24 cellular contexts compared by ENCODE assay signal in the genomic region with DNA sequence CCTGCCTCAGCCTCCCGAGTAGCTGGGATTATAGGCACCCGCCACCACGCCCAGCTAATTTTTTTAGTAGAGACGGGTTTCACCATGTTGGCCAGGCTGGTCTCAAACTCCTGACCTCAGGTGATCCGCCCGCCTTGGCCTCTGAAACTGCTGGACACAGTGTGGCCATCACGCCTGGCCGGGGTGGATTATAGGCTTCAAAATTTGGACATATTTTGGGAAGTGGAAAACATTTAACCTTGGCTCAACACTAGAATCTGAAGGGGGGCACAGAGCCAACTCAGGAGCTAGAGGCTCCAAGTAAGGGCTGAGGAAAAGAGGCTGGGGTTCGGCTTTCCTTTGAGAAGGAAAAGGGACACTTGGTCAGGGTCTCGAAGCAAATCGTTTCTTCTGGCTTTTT. TPM values are rescaled to one million over a fixed set of nuclear protein-coding genes. Genes with fewer than 3 reads are reported as not detected.
DNase-seq lines count a peak whose midpoint lies in the region; ATAC-seq, FAIRE-seq and TF ChIP-seq lines count a peak whose summit lies in the region.
"Had no signal": no experiment of that assay in that cellular context is flagged by ENCODE, and none has a peak within 500 bp of the region (broad histone marks: within the 10 kb centered on the region; RNA-seq: fewer than 3 reads in every experiment).

No MANE protein-coding gene starts in this region.

- no peaks in the 10 kb centered on the region for H3K27me3 Mint-ChIP-seq in activated CD4-positive, alpha-beta T cell treated with anti-CD3 and anti-CD28 coated beads, Interleukin-2, amount 10 ng/mL, durations not matched to agents 24 days and 14 days
- no peaks in the 10 kb centered on the region for H3K27me3 Mint-ChIP-seq in Caco-2 (ENCODE audit: insufficient read depth, unreplicated experiment)
- H3K27me3 Mint-ChIP-seq: activated naive CD8-positive, alpha-beta T cell treated with anti-CD3 and anti-CD28 coated beads, Interleukin-2, amount 10 ng/mL, durations not matched to agents 7 days and 5 days had no signal

- H3K4me1 ChIP-seq in Caco-2: peaks cover 18% of the 10 kb centered on the region
- peaks cover 0 to 27% of the 10 kb centered on the region in 2 donors for H3K4me1 ChIP-seq in ascending aorta

- H3K4me3 ChIP-seq in Caco-2 (ENCODE audit: low read depth, low read length): no peak overlapping the region
- H3K4me3 ChIP-seq in dorsolateral prefrontal cortex: no peak overlapping the region
- H3K4me3 ChIP-seq in ascending aorta: no peak overlapping the region
- H3K4me3 ChIP-seq: body of pancreas, mucosa of descending colon, transverse colon had no signal

- H3K27ac ChIP-seq in dorsolateral prefrontal cortex (peak overlapping the region in 57 of 59 donors; percentile 76 to 99 (median 96)), ascending aorta (peak overlapping the region in 1 of 2 donors; percentile 43)

- H3K27ac Mint-ChIP-seq in activated CD4-positive, alpha-beta T cell treated with anti-CD3 and anti-CD28 coated beads, Interleukin-2, amount 10 ng/mL, durations not matched to agents 24 days and 14 days: no peak overlapping the region
- H3K27ac Mint-ChIP-seq in Caco-2 (ENCODE audit: unreplicated experiment): peak overlapping the region; percentile 89
- H3K27ac Mint-ChIP-seq: activated naive CD8-positive, alpha-beta T cell treated with anti-CD3 and anti-CD28 coated beads, Interleukin-2, amount 10 ng/mL, durations not matched to agents 7 days and 5 days had no signal

- peak overlapping the region; percentile 26 for H3K4me3 Mint-ChIP-seq in activated CD4-positive, alpha-beta T cell treated with anti-CD3 and anti-CD28 coated beads, Interleukin-2, amount 10 ng/mL, durations not matched to agents 24 days and 14 days
- peak overlapping the region; percentile 58 for H3K4me3 Mint-ChIP-seq in Caco-2 (ENCODE audit: unreplicated experiment)
- H3K4me3 Mint-ChIP-seq: activated naive CD8-positive, alpha-beta T cell treated with anti-CD3 and anti-CD28 coated beads, Interleukin-2, amount 10 ng/mL, durations not matched to agents 7 days and 5 days had no signal

- peaks cover 43% of the 10 kb centered on the region for H3K36me3 Mint-ChIP-seq in activated CD4-positive, alpha-beta T cell treated with anti-CD3 and anti-CD28 coated beads, Interleukin-2, amount 10 ng/mL, durations not matched to agents 24 days and 14 days (ENCODE audit: low read depth)
- H3K36me3 Mint-ChIP-seq in Caco-2 (ENCODE audit: insufficient read depth, unreplicated experiment): peaks cover 81% of the 10 kb centered on the region

- no peak for FAIRE-seq in RCC 7860 (lab: Jason Lieb, UNC)
- FAIRE-seq: H54, HepG2 had no signal

- H3K9me3 ChIP-seq in Caco-2 (no peaks in the 10 kb centered on the region), ascending aorta (no peaks in the 10 kb centered on the region)
- H3K9me3 ChIP-seq: body of pancreas, mucosa of descending colon, transverse colon had no signal

- H3K36me3 ChIP-seq in Caco-2 (ENCODE audit: control insufficient read depth, insufficient read depth, low read length) (peaks cover 2% of the 10 kb centered on the region; the same call in 1 of the 2 replicates), ascending aorta (peaks cover 26 to 33% of the 10 kb centered on the region in 2 donors)

- TF ChIP-seq CTCF in Caco-2 (IDR thresholded peaks at IDR 0.05; ENCODE audit: insufficient read depth in 1 of 2, low read depth in 1 of 2, low read length in 1 of 2, severe bottlenecking in 1 of 2, unreplicated experiment in 1 of 2) (no peak), dorsolateral prefrontal cortex (IDR thresholded peaks at IDR 0.05 in 54 of 56, conservative IDR thresholded peaks at IDR 0.05 in 2 of 56; ENCODE audit: low read depth in 1 of 56, partially characterized antibody in 56 of 56) (no peak), ascending aorta (IDR thresholded peaks at IDR 0.05) (no peak)

- no TSS peak for BruUV-seq in Caco-2 (replicated peaks; lab: Mats Ljungman, UMichigan)

- no peak for ATAC-seq in sciatic nerve
- ATAC-seq: body of pancreas; HepG2; mucosa of descending colon; stimulated activated naive CD8-positive, alpha-beta T cell treated with anti-CD3 and anti-CD28 coated beads, Interleukin-15, Interleukin-2, amounts not matched to agents 100 U/mL and 50 U/mL, for 24 hours had no signal

- H3K9me3 Mint-ChIP-seq in activated CD4-positive, alpha-beta T cell treated with anti-CD3 and anti-CD28 coated beads, Interleukin-2, amount 10 ng/mL, durations not matched to agents 24 days and 14 days: no peaks in the 10 kb centered on the region
- no peaks in the 10 kb centered on the region for H3K9me3 Mint-ChIP-seq in Caco-2 (ENCODE audit: unreplicated experiment)
- H3K9me3 Mint-ChIP-seq: activated naive CD8-positive, alpha-beta T cell treated with anti-CD3 and anti-CD28 coated beads, Interleukin-2, amount 10 ng/mL, durations not matched to agents 7 days and 5 days had no signal

- DNase-seq in activated CD4-positive, alpha-beta T cell treated with anti-CD3 and anti-CD28 coated beads, Interleukin-2, amount 10 ng/mL, durations not matched to agents 24 days and 14 days: no peak
- no peak for DNase-seq in activated CD4-positive, alpha-beta T cell treated with anti-CD3 and anti-CD28 coated beads, Interleukin-2, amount 50 U/mL, for 4 hours
- no peak for DNase-seq in Caco-2
- DNase-seq in dorsolateral prefrontal cortex: peak in 1 of 10 donors; percentile 30
- peak; percentile 50 for DNase-seq in sciatic nerve (ENCODE audit: low spot score)
- no peak for DNase-seq in NCI-H82 treated with DMSO at 0.1 percent for 48 hours (lab: John Stamatoyannopoulos, UW; ENCODE audit: unreplicated experiment)
- no peak for DNase-seq in ascending aorta (ENCODE audit: low spot score in 2 of 2)
- no peak for DNase-seq in RCC 7860 (ENCODE audit: low spot score)
- DNase-seq: activated CD4-positive, alpha-beta T cell treated with anti-CD3 and anti-CD28 coated beads, Interleukin-2, amount 50 U/mL, for 48 hours; activated naive CD8-positive, alpha-beta T cell treated with anti-CD3 and anti-CD28 coated beads, Interleukin-2, amount 10 ng/mL, durations not matched to agents 7 days and 5 days; body of pancreas; COR-L47; effector memory CD4-positive, alpha-beta T cell; foreskin melanocyte; hippocampal formation; NCI-H1105 treated with DMSO at 0.1 percent for 48 hours; NCI-H2081 treated with DMSO at 0.1 percent for 48 hours; occipital lobe; stimulated activated CD4-positive, alpha-beta T cell treated with anti-CD3 and anti-CD28 coated beads, Interleukin-4, amount 100 ng/mL, for 1 hour; stimulated activated naive CD8-positive, alpha-beta T cell treated with anti-CD3 and anti-CD28 coated beads, Interleukin-15, Interleukin-2, amounts not matched to agents 100 U/mL and 50 U/mL, for 24 hours; transverse colon had no signal

- peaks cover 18% of the 10 kb centered on the region for H3K4me1 Mint-ChIP-seq in activated CD4-positive, alpha-beta T cell treated with anti-CD3 and anti-CD28 coated beads, Interleukin-2, amount 10 ng/mL, durations not matched to agents 24 days and 14 days
- peaks cover 24% of the 10 kb centered on the region for H3K4me1 Mint-ChIP-seq in Caco-2 (ENCODE audit: low read depth, unreplicated experiment)

- H3K27me3 ChIP-seq in Caco-2 (replicated peaks; ENCODE audit: control insufficient read depth, insufficient read depth, low read length) (no peaks in the 10 kb centered on the region), dorsolateral prefrontal cortex (no peaks in the 10 kb centered on the region), ascending aorta (no peaks in the 10 kb centered on the region)
- H3K27me3 ChIP-seq: body of pancreas, transverse colon had no signal

- intact Hi-C loops in activated CD4-positive, alpha-beta T cell treated with anti-CD3 and anti-CD28 coated beads, Interleukin-2, amount 10 ng/mL, durations not matched to agents 24 days and 14 days (cut with micrococcal nuclease): no loop called here
- intact Hi-C loops in Caco-2 (cut with micrococcal nuclease; ENCODE audit: unreplicated experiment): no loop called here
- intact Hi-C loops in dorsolateral prefrontal cortex (cut with DNase I): loop anchor here (2.0 to 10.0 kb wide), 6 partner anchors 63 to 450 kb away; a partner anchor contains a TSS
- intact Hi-C loops in sciatic nerve (cut with DNase I): no loop called here
- intact Hi-C loops in ascending aorta (cut with DNase I): loop anchor here (5.0 to 10.0 kb wide), 5 partner anchors 170 to 510 kb away; a partner anchor contains a TSS

- POLR2A ChIA-PET in Caco-2 (lab: Charles Lee): interaction anchor here (0.6 kb wide), 1 partner anchor 279 kb away, joined by 13 read pairs; no protein-coding TSS in a partner anchor

- CTCF ChIA-PET in Caco-2 (lab: Charles Lee): interaction anchor here (0.7 to 1.7 kb wide), 2 partner anchors 22 to 40 kb away, joined by 4 to 7 read pairs; a partner anchor contains a TSS

RNA-seq across cellular contexts. Expression of a gene that starts 2.2 kb away (rescaled TPM):
- total RNA-seq in activated CD4-positive, alpha-beta T cell treated with anti-CD3 and anti-CD28 coated beads, Interleukin-2, amount 10 ng/mL, durations not matched to agents 24 days and 14 days: 7.2 and 8.2 TPM in 2 replicates
- total RNA-seq in Caco-2 (2022) (6.6 and 7.3 TPM in 2 replicates), dorsolateral prefrontal cortex (100 to 1,000 TPM in 114 of 120 experiments, 10 to 100 TPM in 6; 52.9 to 209 (median 145) TPM), sciatic nerve (1.3 TPM), ascending aorta (not detected)

RNA-seq across cellular contexts. Expression of a gene that starts 40.3 kb away (rescaled TPM):
- total RNA-seq in activated CD4-positive, alpha-beta T cell treated with anti-CD3 and anti-CD28 coated beads, Interleukin-2, amount 10 ng/mL, durations not matched to agents 24 days and 14 days: 217 and 222 TPM in 2 replicates
- total RNA-seq in Caco-2 (2022) (198 and 208 TPM in 2 replicates), dorsolateral prefrontal cortex (100 to 1,000 TPM in 5 of 120 experiments, 10 to 100 TPM in 115; 63.1 to 112 (median 81.0) TPM), sciatic nerve (58.8 TPM), ascending aorta (6.3 TPM)

Comparison
In these comparisons a context has a peak if more than half of its experiments do, and no peak if none do; other contexts are left out.
1. intact Hi-C loops: an anchor here in dorsolateral prefrontal cortex (2.0 to 10.0 kb wide) and ascending aorta (5.0 to 10.0 kb wide); none called in activated CD4-positive, alpha-beta T cell treated with anti-CD3 and anti-CD28 coated beads, Interleukin-2, amount 10 ng/mL, durations not matched to agents 24 days and 14 days, Caco-2 and sciatic nerve.